ENCODE assay signal across 8 cellular contexts in genomic region chr3:178966299-178967183, GRCh38.
A peak's percentile ranks its signal among the peaks of the same experiment; 100 is the strongest.
DNase-seq lines count a peak whose midpoint lies in the region; ATAC-seq and TF ChIP-seq lines count a peak whose summit lies in the region.

No MANE protein-coding gene starts in this region.

- DNase-seq in AG09319 (ENCODE audit: extremely low read depth, low read depth) (peak; percentile 4), NCI-H748 (lab: John Stamatoyannopoulos, UW; ENCODE audit: unreplicated experiment) (peak; percentile 52), cardiac fibroblast (ENCODE audit: low read depth in 2 of 2) (peak; percentile 61 to 65), lung microvascular endothelial cell (ENCODE audit: low read depth in 2 of 2) (peak; percentile 56 to 61)
- DNase-seq in activated T-cell treated with anti-CD3 and anti-CD28 coated beads, Interleukin-2, amount 50 U/mL, for 1 hour: no peak

- H3K4me3 ChIP-seq in cardiac fibroblast (replicated peaks in 1 of 2; ENCODE audit: low read depth in 2 of 2, low read length in 2 of 2): no peak overlapping the region

- peak; percentile 26 for ATAC-seq in GM18520 (IDR thresholded peaks at IDR 0.05; ENCODE audit: unreplicated experiment)
- peak; percentile 39 for ATAC-seq in HG03159 (IDR thresholded peaks at IDR 0.05; ENCODE audit: unreplicated experiment)
- ATAC-seq in HG03520 (IDR thresholded peaks at IDR 0.05; ENCODE audit: unreplicated experiment): no peak

- peak; percentile 60 for TF ChIP-seq CTCF in AG09319 (IDR thresholded peaks at IDR 0.05; ENCODE audit: low read depth, low read length)
- TF ChIP-seq CTCF in cardiac fibroblast (IDR thresholded peaks at IDR 0.05; ENCODE audit: low read depth, low read length): peak; percentile 55
